Comparison of ENCODE assay signal across 1 cellular context in genomic region chr9:124011460-124012301, GRCh38.
TF ChIP-seq lines count a peak whose summit lies in the region.

A gene with protein sequence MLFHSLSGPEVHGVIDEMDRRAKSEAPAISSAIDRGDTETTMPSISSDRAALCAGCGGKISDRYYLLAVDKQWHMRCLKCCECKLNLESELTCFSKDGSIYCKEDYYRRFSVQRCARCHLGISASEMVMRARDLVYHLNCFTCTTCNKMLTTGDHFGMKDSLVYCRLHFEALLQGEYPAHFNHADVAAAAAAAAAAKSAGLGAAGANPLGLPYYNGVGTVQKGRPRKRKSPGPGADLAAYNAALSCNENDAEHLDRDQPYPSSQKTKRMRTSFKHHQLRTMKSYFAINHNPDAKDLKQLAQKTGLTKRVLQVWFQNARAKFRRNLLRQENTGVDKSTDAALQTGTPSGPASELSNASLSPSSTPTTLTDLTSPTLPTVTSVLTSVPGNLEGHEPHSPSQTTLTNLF (plus strand): TSS chr9:124011768. CDS start chr9:124012349, 581 bp downstream.

TF ChIP-seq in GM23338, 12 proteins besides CTCF, POLR2A, EP300 and RAD21 (continued from another document):
- TF ChIP-seq, protein P1, sequence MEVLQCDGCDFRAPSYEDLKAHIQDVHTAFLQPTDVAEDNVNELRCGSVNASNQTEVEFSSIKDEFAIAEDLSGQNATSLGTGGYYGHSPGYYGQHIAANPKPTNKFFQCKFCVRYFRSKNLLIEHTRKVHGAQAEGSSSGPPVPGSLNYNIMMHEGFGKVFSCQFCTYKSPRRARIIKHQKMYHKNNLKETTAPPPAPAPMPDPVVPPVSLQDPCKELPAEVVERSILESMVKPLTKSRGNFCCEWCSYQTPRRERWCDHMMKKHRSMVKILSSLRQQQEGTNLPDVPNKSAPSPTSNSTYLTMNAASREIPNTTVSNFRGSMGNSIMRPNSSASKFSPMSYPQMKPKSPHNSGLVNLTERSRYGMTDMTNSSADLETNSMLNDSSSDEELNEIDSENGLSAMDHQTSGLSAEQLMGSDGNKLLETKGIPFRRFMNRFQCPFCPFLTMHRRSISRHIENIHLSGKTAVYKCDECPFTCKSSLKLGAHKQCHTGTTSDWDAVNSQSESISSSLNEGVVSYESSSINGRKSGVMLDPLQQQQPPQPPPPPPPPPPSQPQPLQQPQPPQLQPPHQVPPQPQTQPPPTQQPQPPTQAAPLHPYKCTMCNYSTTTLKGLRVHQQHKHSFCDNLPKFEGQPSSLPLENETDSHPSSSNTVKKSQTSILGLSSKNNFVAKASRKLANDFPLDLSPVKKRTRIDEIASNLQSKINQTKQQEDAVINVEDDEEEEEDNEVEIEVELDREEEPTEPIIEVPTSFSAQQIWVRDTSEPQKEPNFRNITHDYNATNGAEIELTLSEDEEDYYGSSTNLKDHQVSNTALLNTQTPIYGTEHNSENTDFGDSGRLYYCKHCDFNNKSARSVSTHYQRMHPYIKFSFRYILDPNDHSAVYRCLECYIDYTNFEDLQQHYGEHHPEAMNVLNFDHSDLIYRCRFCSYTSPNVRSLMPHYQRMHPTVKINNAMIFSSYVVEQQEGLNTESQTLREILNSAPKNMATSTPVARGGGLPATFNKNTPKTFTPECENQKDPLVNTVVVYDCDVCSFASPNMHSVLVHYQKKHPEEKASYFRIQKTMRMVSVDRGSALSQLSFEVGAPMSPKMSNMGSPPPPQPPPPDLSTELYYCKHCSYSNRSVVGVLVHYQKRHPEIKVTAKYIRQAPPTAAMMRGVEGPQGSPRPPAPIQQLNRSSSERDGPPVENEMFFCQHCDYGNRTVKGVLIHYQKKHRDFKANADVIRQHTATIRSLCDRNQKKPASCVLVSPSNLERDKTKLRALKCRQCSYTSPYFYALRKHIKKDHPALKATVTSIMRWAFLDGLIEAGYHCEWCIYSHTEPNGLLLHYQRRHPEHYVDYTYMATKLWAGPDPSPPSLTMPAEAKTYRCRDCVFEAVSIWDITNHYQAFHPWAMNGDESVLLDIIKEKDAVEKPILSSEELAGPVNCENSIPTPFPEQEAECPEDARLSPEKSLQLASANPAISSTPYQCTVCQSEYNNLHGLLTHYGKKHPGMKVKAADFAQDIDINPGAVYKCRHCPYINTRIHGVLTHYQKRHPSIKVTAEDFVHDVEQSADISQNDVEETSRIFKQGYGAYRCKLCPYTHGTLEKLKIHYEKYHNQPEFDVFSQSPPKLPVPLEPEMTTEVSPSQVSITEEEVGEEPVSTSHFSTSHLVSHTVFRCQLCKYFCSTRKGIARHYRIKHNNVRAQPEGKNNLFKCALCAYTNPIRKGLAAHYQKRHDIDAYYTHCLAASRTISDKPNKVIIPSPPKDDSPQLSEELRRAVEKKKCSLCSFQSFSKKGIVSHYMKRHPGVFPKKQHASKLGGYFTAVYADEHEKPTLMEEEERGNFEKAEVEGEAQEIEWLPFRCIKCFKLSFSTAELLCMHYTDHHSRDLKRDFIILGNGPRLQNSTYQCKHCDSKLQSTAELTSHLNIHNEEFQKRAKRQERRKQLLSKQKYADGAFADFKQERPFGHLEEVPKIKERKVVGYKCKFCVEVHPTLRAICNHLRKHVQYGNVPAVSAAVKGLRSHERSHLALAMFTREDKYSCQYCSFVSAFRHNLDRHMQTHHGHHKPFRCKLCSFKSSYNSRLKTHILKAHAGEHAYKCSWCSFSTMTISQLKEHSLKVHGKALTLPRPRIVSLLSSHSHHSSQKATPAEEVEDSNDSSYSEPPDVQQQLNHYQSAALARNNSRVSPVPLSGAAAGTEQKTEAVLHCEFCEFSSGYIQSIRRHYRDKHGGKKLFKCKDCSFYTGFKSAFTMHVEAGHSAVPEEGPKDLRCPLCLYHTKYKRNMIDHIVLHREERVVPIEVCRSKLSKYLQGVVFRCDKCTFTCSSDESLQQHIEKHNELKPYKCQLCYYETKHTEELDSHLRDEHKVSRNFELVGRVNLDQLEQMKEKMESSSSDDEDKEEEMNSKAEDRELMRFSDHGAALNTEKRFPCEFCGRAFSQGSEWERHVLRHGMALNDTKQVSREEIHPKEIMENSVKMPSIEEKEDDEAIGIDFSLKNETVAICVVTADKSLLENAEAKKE (CRISPR knock-in tag; IDR thresholded peaks at IDR 0.05): no peak
- TF ChIP-seq EZH2phosphoT487 (IDR thresholded peaks at IDR 0.05; ENCODE audit: unreplicated experiment) (peak; percentile 92), EZH2 (IDR thresholded peaks at IDR 0.05; ENCODE audit: low read depth, unreplicated experiment) (peak; percentile 98), NANOG (IDR thresholded peaks at IDR 0.05; ENCODE audit: borderline replicate concordance) (no peak)
TF ChIP-seq in GM23338: peak in this region for 3.
